In the genomic region with DNA sequence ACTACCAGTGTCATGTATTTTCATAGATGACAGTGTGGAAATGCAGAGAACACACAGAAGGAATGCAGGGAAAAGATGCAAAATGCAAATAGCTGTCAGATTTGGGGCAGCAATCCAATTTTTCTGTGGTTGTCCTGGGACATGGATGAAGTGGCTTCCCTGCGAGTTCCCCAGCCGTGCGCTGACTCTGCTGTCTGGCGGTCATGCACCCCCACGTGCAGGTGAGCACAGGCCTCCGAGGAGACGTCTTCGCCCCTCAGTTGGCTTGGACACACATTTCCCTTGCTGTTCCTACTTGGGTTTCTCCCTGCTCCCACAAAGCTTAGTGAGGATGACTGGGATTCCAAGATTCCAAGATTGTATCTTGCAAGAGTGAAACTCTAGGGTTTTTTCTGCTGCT, we compare ENCODE assay signal across 26 cellular contexts. TPM values are rescaled to one million over a fixed set of nuclear protein-coding genes. Genes with fewer than 3 reads are reported as not detected.
DNase-seq lines count a peak whose midpoint lies in the region; ATAC-seq, FAIRE-seq and TF ChIP-seq lines count a peak whose summit lies in the region.
"Had no signal": no experiment of that assay in that cellular context is flagged by ENCODE, and none has a peak within 500 bp of the region (broad histone marks: within the 10 kb centered on the region; RNA-seq: fewer than 3 reads in every experiment).

No MANE protein-coding gene starts in this region.

- CTCF ChIA-PET in SK-N-SH (lab: Yijun Ruan, JAX) (interaction anchor here (0.9 kb wide), 1 partner anchor 133 kb away, joined by 3 read pairs; no protein-coding TSS in a partner anchor), K562 (lab: Yijun Ruan, JAX; ENCODE audit: low intra/inter-chr PET ratio) (no interaction called here)

- H3K4ac ChIP-seq in mesenchymal stem cell (ENCODE audit: low read depth in 1 of 2, low read length in 2 of 2), result no peak overlapping the region

- no peak overlapping the region for H3K18ac ChIP-seq in mesenchymal stem cell (ENCODE audit: low read depth in 1 of 2, low read length in 2 of 2)

- H3K9ac ChIP-seq in SK-N-SH (no peak overlapping the region), K562 (ENCODE audit: insufficient read depth in 1 of 2, low read depth in 2 of 2, low read length in 2 of 2) (no peak overlapping the region), mesenchymal stem cell (ENCODE audit: low read length) (no peak overlapping the region)
- H3K9ac ChIP-seq: BLaER1 had no signal

- H3K4me3 ChIP-seq in SK-N-SH (ENCODE audit: low read depth in 2 of 2, low read length in 1 of 2) (no peak overlapping the region), K562 (no peak overlapping the region), mesenchymal stem cell (ENCODE audit: insufficient read depth in 1 of 2, low read depth in 1 of 2, low read length in 2 of 2) (no peak overlapping the region), upper lobe of right lung (no peak overlapping the region), prostate gland (no peak overlapping the region), left ventricle myocardium inferior (no peak overlapping the region)
- H3K4me3 ChIP-seq: BLaER1, GM12878, GM23338, HAP-1 had no signal

- TF ChIP-seq POLR2A in K562 (conservative IDR thresholded peaks at IDR 0.05), result no peak
- TF ChIP-seq POLR2A in prostate gland (IDR thresholded peaks at IDR 0.05), result no peak

- H3K79me2 ChIP-seq in SK-N-SH (ENCODE audit: insufficient read depth) (no peaks in the 10 kb centered on the region), K562 (ENCODE audit: control insufficient read depth, insufficient read depth, low read length) (no peaks in the 10 kb centered on the region)

- no peaks in the 10 kb centered on the region for H3K4me1 ChIP-seq in SK-N-SH (ENCODE audit: control insufficient read depth in 1 of 2, insufficient read depth in 2 of 2, low read depth in 1 of 2, low read length in 1 of 2)
- H3K4me1 ChIP-seq in K562 (replicated peaks in 1 of 2; ENCODE audit: control insufficient read depth in 2 of 2, insufficient read depth in 2 of 2, low read length in 2 of 2), result peaks cover 0 to 6% of the 10 kb centered on the region in 2 experiments; a peak in 3 of 5 replicates
- no peaks in the 10 kb centered on the region for H3K4me1 ChIP-seq in mesenchymal stem cell (ENCODE audit: control insufficient read depth, insufficient read depth, low read depth, low read length)
- no peaks in the 10 kb centered on the region for H3K4me1 ChIP-seq in upper lobe of right lung
- no peaks in the 10 kb centered on the region for H3K4me1 ChIP-seq in prostate gland (replicated peaks)
- no peaks in the 10 kb centered on the region for H3K4me1 ChIP-seq in left ventricle myocardium inferior
- H3K4me1 ChIP-seq: Caco-2, HAP-1 had no signal

- no peaks in the 10 kb centered on the region for H3K27me3 ChIP-seq in SK-N-SH (ENCODE audit: insufficient read depth)
- no peaks in the 10 kb centered on the region for H3K27me3 ChIP-seq in K562 (ENCODE audit: control insufficient read depth in 2 of 2, insufficient read depth in 2 of 2, low read length in 2 of 2)
- H3K27me3 ChIP-seq in mesenchymal stem cell (ENCODE audit: control insufficient read depth in 1 of 2, insufficient read depth in 1 of 2, low read length in 2 of 2), result peaks cover 0 to 8% of the 10 kb centered on the region in 2 experiments
- no peaks in the 10 kb centered on the region for H3K27me3 ChIP-seq in upper lobe of right lung
- H3K27me3 ChIP-seq in prostate gland (replicated peaks; ENCODE audit: insufficient read depth), result no peaks in the 10 kb centered on the region
- no peaks in the 10 kb centered on the region for H3K27me3 ChIP-seq in left ventricle myocardium inferior (ENCODE audit: low read depth)
- H3K27me3 ChIP-seq: BLaER1 had no signal

- DNase-seq in SK-N-SH, result peak; percentile 2
- no peak for DNase-seq in K562 (ENCODE audit: extremely low read depth in 1 of 4, low spot score in 3 of 4)
- no peak for DNase-seq in mesenchymal stem cell
- DNase-seq in upper lobe of right lung, result peak; percentile 25
- DNase-seq in prostate gland (ENCODE audit: low spot score), result no peak
- no peak for DNase-seq in left ventricle myocardium inferior
- DNase-seq: Caco-2; CD4-positive, CD25-positive, alpha-beta regulatory T cell; CD8-positive, alpha-beta T cell; DMS 273 treated with DMSO at 0.1 percent for 48 hours; DMS79; EL; GDM1; HFFc6 had no signal

- TF ChIP-seq EP300 in SK-N-SH (IDR thresholded peaks at IDR 0.05; ENCODE audit: borderline replicate concordance in 1 of 2, low read depth in 1 of 2, low read length in 1 of 2), result no peak
- TF ChIP-seq EP300 in K562 (IDR thresholded peaks at IDR 0.05; ENCODE audit: low read length), result no peak

- no peak overlapping the region for H4K8ac ChIP-seq in mesenchymal stem cell (ENCODE audit: low read length)

- H3K14ac ChIP-seq in mesenchymal stem cell (ENCODE audit: low read length in 2 of 2), result no peak overlapping the region

- no peak overlapping the region for H2BK12ac ChIP-seq in mesenchymal stem cell (ENCODE audit: low read length in 2 of 2)

- H3K79me1 ChIP-seq in mesenchymal stem cell (replicated peaks; ENCODE audit: low read length, poor library complexity, severe bottlenecking), result no peaks in the 10 kb centered on the region

- POLR2A ChIA-PET in SK-N-SH (lab: Yijun Ruan, JAX) (no interaction called here), K562 (lab: Yijun Ruan, JAX) (no interaction called here)

- H3K9me2 ChIP-seq in SK-N-SH, result no peaks in the 10 kb centered on the region

- no peaks in the 10 kb centered on the region for H3F3A ChIP-seq in SK-N-SH (replicated peaks; ENCODE audit: insufficient read depth)

- H3K36me3 ChIP-seq in SK-N-SH (replicated peaks in 1 of 2; ENCODE audit: control insufficient read depth in 1 of 2, insufficient read depth in 2 of 2, low read length in 1 of 2), result no peaks in the 10 kb centered on the region
- H3K36me3 ChIP-seq in K562 (ENCODE audit: control insufficient read depth, insufficient read depth, low read length), result no peaks in the 10 kb centered on the region
- no peaks in the 10 kb centered on the region for H3K36me3 ChIP-seq in mesenchymal stem cell (ENCODE audit: control insufficient read depth in 1 of 2, insufficient read depth in 2 of 2, low read depth in 1 of 2, low read length in 2 of 2)
- H3K36me3 ChIP-seq in upper lobe of right lung, result no peaks in the 10 kb centered on the region
- no peaks in the 10 kb centered on the region for H3K36me3 ChIP-seq in prostate gland
- H3K36me3 ChIP-seq in left ventricle myocardium inferior, result no peaks in the 10 kb centered on the region
- H3K36me3 ChIP-seq: BLaER1, HAP-1 had no signal

- intact Hi-C loops in K562 (cut with micrococcal nuclease), result no loop called here
- intact Hi-C loops in upper lobe of right lung (cut with DNase I), result no loop called here
- intact Hi-C loops in prostate gland (cut with DNase I), result no loop called here
- intact Hi-C loops in left ventricle myocardium inferior (cut with micrococcal nuclease), result no loop called here

- in situ Hi-C loops in K562 (cut with MboI), result no loop called here

- no peak overlapping the region for H2AK5ac ChIP-seq in mesenchymal stem cell (ENCODE audit: low read length, severe bottlenecking)

- peak overlapping the region; percentile 61 for H4K91ac ChIP-seq in mesenchymal stem cell (ENCODE audit: low read length)

- H3K9me3 ChIP-seq in SK-N-SH (no peaks in the 10 kb centered on the region), K562 (replicated peaks; ENCODE audit: control insufficient read depth, insufficient read depth, low read depth, low read length) (peaks cover 7% of the 10 kb centered on the region; the same call in 1 of the 2 replicates), mesenchymal stem cell (ENCODE audit: control insufficient read depth, low read length) (no peaks in the 10 kb centered on the region), upper lobe of right lung (no peaks in the 10 kb centered on the region), prostate gland (no peaks in the 10 kb centered on the region), left ventricle myocardium inferior (replicated peaks) (no peaks in the 10 kb centered on the region)
- H3K9me3 ChIP-seq: HAP-1 had no signal

- H2BK5ac ChIP-seq in mesenchymal stem cell (ENCODE audit: low read depth, low read length, poor library complexity, severe bottlenecking), result no peak overlapping the region

- no peak overlapping the region for H3K23ac ChIP-seq in mesenchymal stem cell (ENCODE audit: low read length in 2 of 2)

- no peak overlapping the region for H2BK120ac ChIP-seq in mesenchymal stem cell (ENCODE audit: low read depth, low read length)

- no peak overlapping the region for H2BK15ac ChIP-seq in mesenchymal stem cell (ENCODE audit: low read depth, poor library complexity, severe bottlenecking)

- H4K20me1 ChIP-seq in SK-N-SH (ENCODE audit: insufficient read depth), result no peaks in the 10 kb centered on the region
- H4K20me1 ChIP-seq in K562 (replicated peaks; ENCODE audit: control insufficient read depth, insufficient read depth, low read length), result no peaks in the 10 kb centered on the region
- H4K20me1 ChIP-seq: BLaER1 had no signal

- TF ChIP-seq RAD21 in SK-N-SH (IDR thresholded peaks at IDR 0.05; ENCODE audit: low read length), result no peak
- no peak for TF ChIP-seq RAD21 in K562 (CRISPR knock-in tag; conservative IDR thresholded peaks at IDR 0.05 in 1 of 2, IDR thresholded peaks at IDR 0.05 in 1 of 2)

- BruUV-seq in K562 (replicated peaks; lab: Mats Ljungman, UMichigan), result no TSS peak

- no peak for FAIRE-seq in K562 (lab: Jason Lieb, UNC)
- FAIRE-seq: A204.1, D721Med, GM12878, GM19239 had no signal

- ATAC-seq in SK-N-SH treated with all-trans-retinoic acid at 6 μM for 48 hours (no peak), K562 (no peak), upper lobe of right lung (no peak), HG03342 (IDR thresholded peaks at IDR 0.05; ENCODE audit: unreplicated experiment) (no peak)
- ATAC-seq: CD8-positive, alpha-beta T cell; GM12878; GM23338 had no signal

- no peaks in the 10 kb centered on the region for H3K9me1 ChIP-seq in K562 (ENCODE audit: control insufficient read depth, insufficient read depth, low read length)

- no peak overlapping the region for H3K4me2 ChIP-seq in SK-N-SH
- no peak overlapping the region for H3K4me2 ChIP-seq in K562 (ENCODE audit: insufficient read depth, low read length)
- H3K4me2 ChIP-seq in mesenchymal stem cell (ENCODE audit: low read length, poor library complexity, severe bottlenecking), result no peak overlapping the region
- H3K4me2 ChIP-seq: BLaER1, GM23338 had no signal

- TF ChIP-seq CTCF in SK-N-SH (IDR thresholded peaks at IDR 0.05), result no peak
- no peak for TF ChIP-seq CTCF in K562 (IDR thresholded peaks at IDR 0.05 in 2 of 3, conservative IDR thresholded peaks at IDR 0.05 in 1 of 3; ENCODE audit: insufficient read depth in 2 of 3, low read depth in 1 of 3, low read length in 3 of 3)
- TF ChIP-seq CTCF in upper lobe of right lung (IDR thresholded peaks at IDR 0.05), result no peak
- TF ChIP-seq CTCF in prostate gland (IDR thresholded peaks at IDR 0.05), result no peak
- TF ChIP-seq CTCF in left ventricle myocardium inferior (IDR thresholded peaks at IDR 0.05; ENCODE audit: borderline replicate concordance), result no peak

- 86% methylated on average over 7 of the region's 8 CpGs for WGBS in SK-N-SH (ENCODE audit: low lambda C conversion rate)
- WGBS in K562 (ENCODE audit: insufficient coverage, low coverage, missing lambda C conversion rate), result 89% methylated on average over 8 of the region's 8 CpGs
- WGBS in mesenchymal stem cell, result 95% methylated on average over 5 of the region's 8 CpGs
- 88% methylated on average over 8 of the region's 8 CpGs for WGBS in prostate gland

- H3K27ac ChIP-seq in SK-N-SH (ENCODE audit: low read depth in 2 of 2, low read length in 1 of 2) (no peak overlapping the region), K562 (ENCODE audit: extremely low read depth, low read depth, low read length) (no peak overlapping the region), mesenchymal stem cell (ENCODE audit: low read length, poor library complexity, severe bottlenecking) (no peak overlapping the region), upper lobe of right lung (no peak overlapping the region), prostate gland (no peak overlapping the region), left ventricle myocardium inferior (replicated peaks) (no peak overlapping the region)
- H3K27ac ChIP-seq: 22Rv1, BLaER1, C4-2B had no signal

- no peak overlapping the region for H2AFZ ChIP-seq in SK-N-SH (ENCODE audit: low read depth)
- no peak overlapping the region for H2AFZ ChIP-seq in K562 (ENCODE audit: low read depth, low read length)
- no peak overlapping the region for H2AFZ ChIP-seq in mesenchymal stem cell (ENCODE audit: low read depth, low read length)
- H2AFZ ChIP-seq: GM23338 had no signal

RNA-seq across cellular contexts. Expression of a gene that starts 24.4 kb away (rescaled TPM):
- polyA plus RNA-seq in SK-N-SH (2012; rRNA removed) (21.9 and 22.1 TPM in 2 replicates), K562 (2011; rRNA removed) (21.0 and 25.5 TPM in 2 replicates), K562 (2014; fragmentation: Illumina TruSeq; extraction: Trizol) (10.3 and 15.0 TPM in 2 replicates), K562 (2014; fragmentation: Nextera tagmentation; extraction: Ambion mirVana) (1 to 10 TPM; 3.1 to 3.9 TPM), K562 (2014; rRNA removed) (30.9 and 37.3 TPM in 2 replicates)
- polyA plus RNA-seq in SK-N-SH (2012; cell fraction: cytosol; rRNA removed), result 19.1 and 23.7 TPM in 2 replicates
- 11.5 and 13.3 TPM in 2 replicates for polyA plus RNA-seq in SK-N-SH (2012; cell fraction: nucleus; rRNA removed)
- total RNA-seq in K562 (2011; cell fraction: chromatin; rRNA removed; ENCODE audit: low replicate concordance), result 9.9 and 18.6 TPM in 2 replicates
- 25.1 and 30.5 TPM in 2 replicates for total RNA-seq in K562 (2011; cell fraction: nucleolus; rRNA removed)
- 18.3 and 23.1 TPM in 2 replicates for total RNA-seq in K562 (2011; cell fraction: nucleoplasm; rRNA removed)
- total RNA-seq in K562 (2014; rRNA removed) (31.6 and 38.3 TPM in 2 replicates), K562 (2014; rRNA removed; fragmentation: Illumina TruSeq; extraction: Trizol) (10.0 and 11.2 TPM in 2 replicates), K562 (2015; rRNA removed; fragmentation: Illumina TruSeq; extraction: Trizol) (10.5 and 10.8 TPM in 2 replicates), K562 (2021) (29.4 and 31.1 TPM in 2 replicates), upper lobe of right lung (10.7 TPM), prostate gland (10 to 100 TPM; 20.4 to 35.2 TPM), left ventricle myocardium inferior (7.1 TPM)
- polyA plus RNA-seq in K562 (2011; cell fraction: cytosol; rRNA removed), result 27.6 and 61.0 TPM in 2 replicates
- polyA plus RNA-seq in K562 (2011; cell fraction: nucleus; rRNA removed), result 14.4 and 23.7 TPM in 2 replicates
- 20.7 and 24.2 TPM in 2 replicates for polyA plus RNA-seq in K562 (2012)
- polyA minus RNA-seq in K562 (2011; rRNA and poly(A)+ RNA removed), result 5.4 and 8.9 TPM in 2 replicates
- polyA minus RNA-seq in K562 (2011; cell fraction: cytosol; rRNA and poly(A)+ RNA removed), result 9.5 and 11.1 TPM in 2 replicates
- polyA minus RNA-seq in K562 (2011; cell fraction: nucleus; rRNA and poly(A)+ RNA removed), result 10.4 and 14.2 TPM in 2 replicates
- polyA plus RNA-seq in mesenchymal stem cell (2013, experiment 1 of 2), result 19.9 TPM
- 19.9 TPM for polyA plus RNA-seq in mesenchymal stem cell (2013, experiment 2 of 2)

RNA-seq across cellular contexts. Expression of a gene that starts 30.7 kb away (rescaled TPM):
- polyA plus RNA-seq in SK-N-SH (2012; rRNA removed) (60.3 and 64.1 TPM in 2 replicates), K562 (2011; rRNA removed) (59.5 and 83.8 TPM in 2 replicates), K562 (2014; fragmentation: Illumina TruSeq; extraction: Trizol) (74.8 and 87.6 TPM in 2 replicates), K562 (2014; fragmentation: Nextera tagmentation; extraction: Ambion mirVana) (10 to 100 TPM; 37.6 to 48.1 TPM), K562 (2014; rRNA removed) (104 and 111 TPM in 2 replicates)
- 76.3 and 97.1 TPM in 2 replicates for polyA plus RNA-seq in SK-N-SH (2012; cell fraction: cytosol; rRNA removed)
- 29.8 and 34.5 TPM in 2 replicates for polyA plus RNA-seq in SK-N-SH (2012; cell fraction: nucleus; rRNA removed)
- total RNA-seq in K562 (2011; cell fraction: chromatin; rRNA removed; ENCODE audit: low replicate concordance), result 23.4 and 45.9 TPM in 2 replicates
- total RNA-seq in K562 (2011; cell fraction: nucleolus; rRNA removed), result 16.5 and 18.4 TPM in 2 replicates
- total RNA-seq in K562 (2011; cell fraction: nucleoplasm; rRNA removed), result 26.7 and 33.1 TPM in 2 replicates
- total RNA-seq in K562 (2014; rRNA removed) (74.2 and 78.8 TPM in 2 replicates), K562 (2014; rRNA removed; fragmentation: Illumina TruSeq; extraction: Trizol) (85.7 and 86.2 TPM in 2 replicates), K562 (2015; rRNA removed; fragmentation: Illumina TruSeq; extraction: Trizol) (83.3 and 90.6 TPM in 2 replicates), K562 (2021) (51.3 and 53.6 TPM in 2 replicates), upper lobe of right lung (46.6 TPM), prostate gland (10 to 100 TPM; 65.2 to 81.9 TPM), left ventricle myocardium inferior (41.5 TPM)
- polyA plus RNA-seq in K562 (2011; cell fraction: cytosol; rRNA removed), result 19.4 and 37.0 TPM in 2 replicates
- 37.8 and 48.5 TPM in 2 replicates for polyA plus RNA-seq in K562 (2011; cell fraction: nucleus; rRNA removed)
- polyA plus RNA-seq in K562 (2012), result 49.1 and 74.0 TPM in 2 replicates
- polyA minus RNA-seq in K562 (2011; rRNA and poly(A)+ RNA removed), result 46.9 and 49.6 TPM in 2 replicates
- 10.4 and 17.8 TPM in 2 replicates for polyA minus RNA-seq in K562 (2011; cell fraction: cytosol; rRNA and poly(A)+ RNA removed)
- polyA minus RNA-seq in K562 (2011; cell fraction: nucleus; rRNA and poly(A)+ RNA removed), result 13.7 and 31.7 TPM in 2 replicates
- 41.0 TPM for polyA plus RNA-seq in mesenchymal stem cell (2013, experiment 1 of 2)
- 43.0 TPM for polyA plus RNA-seq in mesenchymal stem cell (2013, experiment 2 of 2)

RNA-seq across cellular contexts. Expression of a gene that starts 42.2 kb away (rescaled TPM):
- 5.7 and 7.7 TPM in 2 replicates for polyA plus RNA-seq in SK-N-SH (2012; rRNA removed)
- polyA plus RNA-seq in SK-N-SH (2012; cell fraction: cytosol; rRNA removed), result 7.1 and 7.2 TPM in 2 replicates
- 4.6 and 9.7 TPM in 2 replicates for polyA plus RNA-seq in SK-N-SH (2012; cell fraction: nucleus; rRNA removed)
- total RNA-seq in K562 (2011; cell fraction: chromatin; rRNA removed; ENCODE audit: low replicate concordance), result 83.2 and 85.7 TPM in 2 replicates
- 15.8 and 19.9 TPM in 2 replicates for total RNA-seq in K562 (2011; cell fraction: nucleolus; rRNA removed)
- total RNA-seq in K562 (2011; cell fraction: nucleoplasm; rRNA removed), result 25.1 and 27.5 TPM in 2 replicates
- 9.0 and 9.5 TPM in 2 replicates for total RNA-seq in K562 (2014; rRNA removed)
- 16.0 and 18.7 TPM in 2 replicates for total RNA-seq in K562 (2014; rRNA removed; fragmentation: Illumina TruSeq; extraction: Trizol)
- 13.0 and 13.6 TPM in 2 replicates for total RNA-seq in K562 (2015; rRNA removed; fragmentation: Illumina TruSeq; extraction: Trizol)
- 14.7 TPM in 2 replicates for total RNA-seq in K562 (2021)
- 17.4 and 17.9 TPM in 2 replicates for polyA plus RNA-seq in K562 (2011; rRNA removed)
- 6.1 and 8.0 TPM in 2 replicates for polyA plus RNA-seq in K562 (2011; cell fraction: cytosol; rRNA removed)
- polyA plus RNA-seq in K562 (2011; cell fraction: nucleus; rRNA removed), result 14.6 and 18.0 TPM in 2 replicates
- 7.9 and 12.6 TPM in 2 replicates for polyA plus RNA-seq in K562 (2012)
- polyA plus RNA-seq in K562 (2014; fragmentation: Illumina TruSeq; extraction: Trizol), result 11.8 and 13.0 TPM in 2 replicates
- 1 to 10 TPM; 3.5 to 4.2 TPM for polyA plus RNA-seq in K562 (2014; fragmentation: Nextera tagmentation; extraction: Ambion mirVana)
- 10.1 and 11.9 TPM in 2 replicates for polyA plus RNA-seq in K562 (2014; rRNA removed)
- 26.5 and 30.1 TPM in 2 replicates for polyA minus RNA-seq in K562 (2011; rRNA and poly(A)+ RNA removed)
- 7.4 and 10.6 TPM in 2 replicates for polyA minus RNA-seq in K562 (2011; cell fraction: cytosol; rRNA and poly(A)+ RNA removed)
- 15.9 and 24.1 TPM in 2 replicates for polyA minus RNA-seq in K562 (2011; cell fraction: nucleus; rRNA and poly(A)+ RNA removed)
- polyA plus RNA-seq in mesenchymal stem cell (2013, experiment 1 of 2), result 13.4 TPM
- 13.7 TPM for polyA plus RNA-seq in mesenchymal stem cell (2013, experiment 2 of 2)
- 30.9 TPM for total RNA-seq in upper lobe of right lung
- total RNA-seq in prostate gland, result 10 to 100 TPM; 35.3 to 42.1 TPM
- total RNA-seq in left ventricle myocardium inferior, result 82.5 TPM

RNA-seq across cellular contexts. Expression of a gene that starts 46.7 kb away (rescaled TPM):
- polyA plus RNA-seq in SK-N-SH (2012; rRNA removed) (not detected in 2 replicates), K562 (2011; rRNA removed) (2.7 and 4.1 TPM in 2 replicates), K562 (2014; fragmentation: Illumina TruSeq; extraction: Trizol) (6.9 and 7.4 TPM in 2 replicates), K562 (2014; fragmentation: Nextera tagmentation; extraction: Ambion mirVana) (10 to 100 TPM; 21.0 to 23.8 TPM), K562 (2014; rRNA removed) (5.5 and 5.7 TPM in 2 replicates)
- polyA plus RNA-seq in SK-N-SH (2012; cell fraction: cytosol; rRNA removed), result not detected in 2 replicates
- polyA plus RNA-seq in SK-N-SH (2012; cell fraction: nucleus; rRNA removed), result 0.25 TPM in 1 of 2 replicates, not detected in the other
- total RNA-seq in K562 (2011; cell fraction: chromatin; rRNA removed; ENCODE audit: low replicate concordance), result 1.7 TPM in 1 of 2 replicates, not detected in the other
- total RNA-seq in K562 (2011; cell fraction: nucleolus; rRNA removed), result 0.33 and 0.53 TPM in 2 replicates
- 0.81 TPM in 1 of 2 replicates, not detected in the other for total RNA-seq in K562 (2011; cell fraction: nucleoplasm; rRNA removed)
- total RNA-seq in K562 (2014; rRNA removed) (5.8 and 7.5 TPM in 2 replicates), K562 (2014; rRNA removed; fragmentation: Illumina TruSeq; extraction: Trizol) (7.4 and 13.7 TPM in 2 replicates), K562 (2015; rRNA removed; fragmentation: Illumina TruSeq; extraction: Trizol) (7.2 and 7.5 TPM in 2 replicates), K562 (2021) (13.2 and 16.8 TPM in 2 replicates), upper lobe of right lung (3.6 TPM), prostate gland (10 to 100 TPM in 1 of 2 donors, 1 to 10 TPM in 1; 7.3 to 21.9 TPM), left ventricle myocardium inferior (not detected)
- 0.55 and 3.2 TPM in 2 replicates for polyA plus RNA-seq in K562 (2011; cell fraction: cytosol; rRNA removed)
- 0.30 and 1.6 TPM in 2 replicates for polyA plus RNA-seq in K562 (2011; cell fraction: nucleus; rRNA removed)
- polyA plus RNA-seq in K562 (2012), result 11.5 and 304 TPM in 2 replicates
- polyA minus RNA-seq in K562 (2011; rRNA and poly(A)+ RNA removed), result 0.15 and 0.25 TPM in 2 replicates
- 4.8 and 23.3 TPM in 2 replicates for polyA minus RNA-seq in K562 (2011; cell fraction: cytosol; rRNA and poly(A)+ RNA removed)
- 4.7 and 6.1 TPM in 2 replicates for polyA minus RNA-seq in K562 (2011; cell fraction: nucleus; rRNA and poly(A)+ RNA removed)
- polyA plus RNA-seq in mesenchymal stem cell (2013, experiment 1 of 2), result not detected
- not detected for polyA plus RNA-seq in mesenchymal stem cell (2013, experiment 2 of 2)
- total RNA-seq: B cell; CD4-positive, CD25-positive, alpha-beta regulatory T cell; GM23338; HFFc6 had no signal
- polyA plus RNA-seq: GM12878 had no signal

Comparison
In these comparisons a context has a peak if more than half of its experiments do, and no peak if none do; other contexts are left out.
1. DNase-seq: peak in SK-N-SH (single experiment) and upper lobe of right lung (single experiment); none in K562 (0 of 4), mesenchymal stem cell (single experiment), prostate gland (single experiment) and left ventricle myocardium inferior (single experiment).